20 cellular contexts compared by ENCODE assay signal in genomic region chr20:49160057-49160929, GRCh38. TPM values are rescaled to one million over a fixed set of nuclear protein-coding genes. Genes with fewer than 3 reads are reported as not detected.
A peak's percentile ranks its signal among the peaks of the same experiment; 100 is the strongest.
DNase-seq lines count a peak whose midpoint lies in the region; ATAC-seq lines count a peak whose summit lies in the region.
"Had no signal": no experiment of that assay in that cellular context is flagged by ENCODE, and none has a peak within 500 bp of the region (broad histone marks: within the 10 kb centered on the region; RNA-seq: fewer than 3 reads in every experiment).

No MANE protein-coding gene starts in this region.

- no peak for DNase-seq in activated CD4-positive, alpha-beta T cell treated with anti-CD3 and anti-CD28 coated beads for 36 hours
- DNase-seq in activated CD4-positive, alpha-beta T cell treated with anti-CD3 and anti-CD28 coated beads for 4 hours = no peak
- DNase-seq in CD4-positive, alpha-beta memory T cell = no peak
- DNase-seq in SK-N-MC (ENCODE audit: low read depth, low spot score) (no peak), glomerular visceral epithelial cell (ENCODE audit: extremely low spot score) (no peak), ecto neural progenitor cell (ENCODE audit: low spot score) (no peak)
- no peak for DNase-seq in central memory CD8-positive, alpha-beta T cell (ENCODE audit: low spot score in 2 of 2)
- DNase-seq: activated CD4-positive, alpha-beta T cell treated with anti-CD3 and anti-CD28 coated beads, Interleukin-2, amount 50 U/mL, for 1 hour; BE2C; effector CD8-positive, alpha-beta T cell; glutamatergic neuron; midbrain; NCI-H1436 treated with DMSO at 0.1 percent for 48 hours; NCI-H2171; NCI-H774; PC-3; stimulated activated CD4-positive, alpha-beta T cell treated with anti-CD3 and anti-CD28 coated beads, Interleukin-4, amount 100 ng/mL, for 4 hours; T-helper 9 cell had no signal

- intact Hi-C loops in activated CD4-positive, alpha-beta T cell treated with anti-CD3 and anti-CD28 coated beads for 36 hours (cut with DNase I, micrococcal nuclease) = loop anchor here (5.0 to 10.0 kb wide), 3 partner anchors 117 to 1655 kb away; partner anchors contain the start of genes NCOA3 (in 1 of the 2), RNF114 (in 1 of the 2) and ZNFX1 (in 1 of the 2)
- intact Hi-C loops in CD4-positive, alpha-beta memory T cell (cut with micrococcal nuclease) = no loop called here

- no peak overlapping the region for H3K27ac ChIP-seq in CD4-positive, alpha-beta memory T cell (ENCODE audit: low read depth, low read length)
- H3K27ac ChIP-seq in SK-N-MC = 0 out of 2 replicates have a peak overlapping the region, but pooled peaks have one; percentile 13
- H3K27ac ChIP-seq: SJSA1 had no signal

- no peaks in the 10 kb centered on the region for H3K27me3 ChIP-seq in CD4-positive, alpha-beta memory T cell (ENCODE audit: insufficient read depth, low read length)
- H3K27me3 ChIP-seq: BE2C, SJSA1 had no signal

- peak overlapping the region; percentile 30 for H3K27ac Mint-ChIP-seq in activated CD4-positive, alpha-beta T cell treated with anti-CD3 and anti-CD28 coated beads for 36 hours
- peak overlapping the region in 4 of 7 donors; percentile 23 to 48 (median 32) for H3K27ac Mint-ChIP-seq in CD4-positive, alpha-beta memory T cell
- peak overlapping the region; percentile 13 for H3K27ac Mint-ChIP-seq in central memory CD8-positive, alpha-beta T cell (ENCODE audit: low read depth)

- no peaks in the 10 kb centered on the region for H3K27me3 Mint-ChIP-seq in activated CD4-positive, alpha-beta T cell treated with anti-CD3 and anti-CD28 coated beads for 36 hours
- no peaks in the 10 kb centered on the region for H3K27me3 Mint-ChIP-seq in CD4-positive, alpha-beta memory T cell
- no peaks in the 10 kb centered on the region for H3K27me3 Mint-ChIP-seq in central memory CD8-positive, alpha-beta T cell

- CTCF ChIA-PET in activated CD4-positive, alpha-beta T cell treated with anti-CD3 and anti-CD28 coated beads for 36 hours (lab: Charles Lee) = interaction anchor here (0.7 to 2.7 kb wide), 7 partner anchors 9 to 116 kb away, joined by 3 to 13 read pairs (median 4); no protein-coding TSS in a partner anchor
- CTCF ChIA-PET in CD4-positive, alpha-beta memory T cell (lab: Charles Lee; ENCODE audit: partially characterized antibody) = interaction anchor here (0.8 to 1.5 kb wide), 4 partner anchors 26 to 56 kb away, joined by 3 to 4 read pairs (median 4); no protein-coding TSS in a partner anchor

- POLR2A ChIA-PET in activated CD4-positive, alpha-beta T cell treated with anti-CD3 and anti-CD28 coated beads for 36 hours (lab: Charles Lee) = interaction anchor here (1.0 kb wide), 2 partner anchors 27 to 29 kb away, joined by 6 to 12 read pairs; no protein-coding TSS in a partner anchor
- POLR2A ChIA-PET in CD4-positive, alpha-beta memory T cell (lab: Charles Lee; ENCODE audit: partially characterized antibody) = no interaction called here

- peaks cover 12% of the 10 kb centered on the region for H3K4me1 ChIP-seq in CD4-positive, alpha-beta memory T cell (ENCODE audit: insufficient read depth, low read length)
- H3K4me1 ChIP-seq: SJSA1 had no signal

- H3K36me3 ChIP-seq in CD4-positive, alpha-beta memory T cell (ENCODE audit: insufficient read depth, low read length) = no peaks in the 10 kb centered on the region
- H3K36me3 ChIP-seq in SK-N-MC (ENCODE audit: insufficient read depth, low read length) = peaks cover 37% of the 10 kb centered on the region

- no peak overlapping the region for H3K4me3 ChIP-seq in CD4-positive, alpha-beta memory T cell (ENCODE audit: low read length in 2 of 2)
- no peak overlapping the region for H3K4me3 ChIP-seq in SK-N-MC
- H3K4me3 ChIP-seq: SJSA1 had no signal

- peak; percentile 91 for ATAC-seq in activated CD4-positive, alpha-beta T cell treated with anti-CD3 and anti-CD28 coated beads for 36 hours
- no peak for ATAC-seq in central memory CD8-positive, alpha-beta T cell (replicated peaks; ENCODE audit: extremely low read depth, poor library complexity, severe bottlenecking)
- no peak for ATAC-seq in GM18502 (IDR thresholded peaks at IDR 0.05; ENCODE audit: poor library complexity, unreplicated experiment)
- ATAC-seq: PC-3 had no signal

- no peaks in the 10 kb centered on the region for H3K9me3 ChIP-seq in CD4-positive, alpha-beta memory T cell (ENCODE audit: control insufficient read depth in 1 of 2, low read length in 2 of 2)
- H3K9me3 ChIP-seq in SK-N-MC (ENCODE audit: low read depth, low read length) = no peaks in the 10 kb centered on the region
- H3K9me3 ChIP-seq: BE2C, SJSA1 had no signal

- peaks cover 34% of the 10 kb centered on the region for H3K36me3 Mint-ChIP-seq in activated CD4-positive, alpha-beta T cell treated with anti-CD3 and anti-CD28 coated beads for 36 hours (ENCODE audit: low read depth)
- peaks cover 8 to 29% of the 10 kb centered on the region in 2 donors for H3K36me3 Mint-ChIP-seq in CD4-positive, alpha-beta memory T cell
- H3K36me3 Mint-ChIP-seq in central memory CD8-positive, alpha-beta T cell (ENCODE audit: insufficient read depth) = peaks cover 48% of the 10 kb centered on the region

- H3K9ac ChIP-seq in SK-N-MC (ENCODE audit: insufficient read length) = no peak overlapping the region

- no peak overlapping the region for H3K4me3 Mint-ChIP-seq in activated CD4-positive, alpha-beta T cell treated with anti-CD3 and anti-CD28 coated beads for 36 hours
- peak overlapping the region in 2 of 8 donors; percentile 26 to 40 for H3K4me3 Mint-ChIP-seq in CD4-positive, alpha-beta memory T cell
- no peak overlapping the region for H3K4me3 Mint-ChIP-seq in central memory CD8-positive, alpha-beta T cell

- H3K4me1 Mint-ChIP-seq in activated CD4-positive, alpha-beta T cell treated with anti-CD3 and anti-CD28 coated beads for 36 hours = peaks cover 61% of the 10 kb centered on the region
- peaks cover 22 to 49% (median 32%) of the 10 kb centered on the region in 4 donors for H3K4me1 Mint-ChIP-seq in CD4-positive, alpha-beta memory T cell
- H3K4me1 Mint-ChIP-seq in central memory CD8-positive, alpha-beta T cell = peaks cover 17% of the 10 kb centered on the region

- no peaks in the 10 kb centered on the region for H3K9me3 Mint-ChIP-seq in activated CD4-positive, alpha-beta T cell treated with anti-CD3 and anti-CD28 coated beads for 36 hours (ENCODE audit: low read depth)
- no peaks in the 10 kb centered on the region for H3K9me3 Mint-ChIP-seq in CD4-positive, alpha-beta memory T cell
- H3K9me3 Mint-ChIP-seq in central memory CD8-positive, alpha-beta T cell = no peaks in the 10 kb centered on the region

RNA-seq across cellular contexts. Expression of gene STAU1, which starts 27.8 kb away (rescaled TPM):
- total RNA-seq in activated CD4-positive, alpha-beta T cell treated with anti-CD3 and anti-CD28 coated beads for 36 hours = 10 to 100 TPM; 72.6 to 83.7 TPM
- 10 to 100 TPM; 49.4 to 49.9 TPM for total RNA-seq in CD4-positive, alpha-beta memory T cell
- polyA plus RNA-seq in CD4-positive, alpha-beta memory T cell = 10 to 100 TPM; 23.2 to 48.7 TPM

RNA-seq across cellular contexts. Expression of gene DDX27, which starts 58.9 kb away (rescaled TPM):
- 10 to 100 TPM; 48.5 to 54.0 TPM for total RNA-seq in activated CD4-positive, alpha-beta T cell treated with anti-CD3 and anti-CD28 coated beads for 36 hours
- total RNA-seq in CD4-positive, alpha-beta memory T cell = 10 to 100 TPM; 60.3 to 60.4 TPM
- 10 to 100 TPM; 21.6 to 47.1 TPM for polyA plus RNA-seq in CD4-positive, alpha-beta memory T cell
